Comparison of ENCODE assay signal across 12 cellular contexts in the genomic region with DNA sequence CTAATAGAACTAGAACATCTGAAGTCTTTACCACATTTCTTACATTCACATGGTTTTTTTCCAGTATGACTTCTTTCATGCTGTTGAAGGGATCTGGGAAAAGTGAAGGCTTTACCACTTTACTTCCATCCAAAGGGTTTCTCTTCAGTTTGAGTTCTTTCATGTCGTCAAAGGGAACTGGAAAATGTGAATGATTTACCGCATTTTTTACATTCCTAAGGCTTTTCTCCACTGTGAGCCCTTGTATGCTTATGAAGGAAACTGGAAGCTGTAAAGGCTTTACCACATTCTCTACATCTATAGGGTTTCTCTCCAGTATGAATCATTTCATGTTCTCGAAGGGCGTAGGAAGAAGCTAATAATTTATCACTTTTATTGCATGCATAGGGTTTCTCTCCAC. TPM values are rescaled to one million over a fixed set of nuclear protein-coding genes. Genes with fewer than 3 reads are reported as not detected.
DNase-seq lines count a peak whose midpoint lies in the region; ATAC-seq and TF ChIP-seq lines count a peak whose summit lies in the region.
"Had no signal": no experiment of that assay in that cellular context is flagged by ENCODE, and none has a peak within 500 bp of the region (broad histone marks: within the 10 kb centered on the region; RNA-seq: fewer than 3 reads in every experiment).

No MANE protein-coding gene starts in this region.

- ATAC-seq in HG03432 (IDR thresholded peaks at IDR 0.05; ENCODE audit: unreplicated experiment) (no peak), GM19467 (IDR thresholded peaks at IDR 0.05; ENCODE audit: unreplicated experiment) (no peak)

- no peak for TF ChIP-seq CTCF in fibroblast of villous mesenchyme (IDR thresholded peaks at IDR 0.05; ENCODE audit: insufficient read depth, low read depth, low read length)

- H3K4me3 ChIP-seq in fibroblast of villous mesenchyme (ENCODE audit: low read depth, low read length), result no peak overlapping the region

- DNase-seq in ELF-1 (ENCODE audit: low read depth, low spot score) (peak; percentile 26), RPMI7951 (ENCODE audit: low read depth) (peak; percentile 43), fibroblast of villous mesenchyme (ENCODE audit: low read depth) (peak; percentile 91), non-pigmented ciliary epithelial cell (ENCODE audit: low read depth) (peak; percentile 70), NK-92 (lab: John Stamatoyannopoulos, UW; ENCODE audit: unreplicated experiment) (no peak), cerebellar cortex (ENCODE audit: low spot score) (no peak)
- DNase-seq: activated naive CD8-positive, alpha-beta T cell treated with anti-CD3 and anti-CD28 coated beads for 36 hours; CD4-positive, alpha-beta T cell; islet precursor cell; stimulated activated CD4-positive, alpha-beta T cell treated with anti-CD3 and anti-CD28 coated beads, Interleukin-2, amount 100 ng/mL, for 48 hours had no signal

RNA-seq across cellular contexts. Expression of a gene that starts 46.7 kb away (rescaled TPM):
- 13.2 and 15.3 TPM in 2 replicates for total RNA-seq in RPMI7951 (2014; rRNA removed; shearing (Covaris generic))
- 38.0 and 57.9 TPM in 2 replicates for total RNA-seq in fibroblast of villous mesenchyme

Comparison
In these comparisons a context has a peak if more than half of its experiments do, and no peak if none do; other contexts are left out.
1. DNase-seq: peak in ELF-1 (single experiment), RPMI7951 (single experiment), fibroblast of villous mesenchyme (single experiment) and non-pigmented ciliary epithelial cell (single experiment); none in NK-92 (single experiment) and cerebellar cortex (single experiment).